ENCODE assay signal across 10 cellular contexts in genomic region chr3:71131893-71132314, GRCh38.
DNase-seq lines count a peak whose midpoint lies in the region; ATAC-seq and TF ChIP-seq lines count a peak whose summit lies in the region.
"Had no signal": no experiment of that assay in that cellular context is flagged by ENCODE, and none has a peak within 500 bp of the region (broad histone marks: within the 10 kb centered on the region; RNA-seq: fewer than 3 reads in every experiment).

No MANE protein-coding gene starts in this region.

- H3K4me1 ChIP-seq in CD4-positive, CD25-positive, alpha-beta regulatory T cell (ENCODE audit: control insufficient read depth, insufficient read depth, low read length, poor library complexity, severe bottlenecking) = peaks cover 81% of the 10 kb centered on the region
- peaks cover 36% of the 10 kb centered on the region for H3K4me1 ChIP-seq in effector memory CD4-positive, alpha-beta T cell (ENCODE audit: control insufficient read depth, insufficient read depth, low read length, poor library complexity, severe bottlenecking)
- peaks cover 74% of the 10 kb centered on the region for H3K4me1 ChIP-seq in neuron (ENCODE audit: insufficient read depth, low read length)

- H3K36me3 ChIP-seq in CD4-positive, CD25-positive, alpha-beta regulatory T cell (ENCODE audit: control insufficient read depth, insufficient read depth, low read length) = peaks cover 4% of the 10 kb centered on the region
- H3K36me3 ChIP-seq in effector memory CD4-positive, alpha-beta T cell (ENCODE audit: control insufficient read depth, insufficient read depth, low read length) = no peaks in the 10 kb centered on the region
- no peaks in the 10 kb centered on the region for H3K36me3 ChIP-seq in neuron (ENCODE audit: insufficient read depth, low read length)
- H3K36me3 ChIP-seq: SJSA1 had no signal

- TF ChIP-seq POLR2A in GM18505 (IDR thresholded peaks at IDR 0.05; ENCODE audit: borderline replicate concordance, extremely low read depth, insufficient read depth, insufficient read length) = no peak

- peaks cover 12% of the 10 kb centered on the region for H3K36me3 Mint-ChIP-seq in CD4-positive, CD25-positive, alpha-beta regulatory T cell

- H3K9me3 Mint-ChIP-seq in CD4-positive, CD25-positive, alpha-beta regulatory T cell = no peaks in the 10 kb centered on the region

- peaks cover 29 to 88% (median 67%) of the 10 kb centered on the region in 4 donors for H3K4me1 Mint-ChIP-seq in CD4-positive, CD25-positive, alpha-beta regulatory T cell

- peak overlapping the region; percentile 99 for H3K4me3 ChIP-seq in CD4-positive, CD25-positive, alpha-beta regulatory T cell (ENCODE audit: low read depth, low read length)
- no peak overlapping the region for H3K4me3 ChIP-seq in effector memory CD4-positive, alpha-beta T cell (ENCODE audit: insufficient read depth, low read depth, low read length, poor library complexity, severe bottlenecking)
- H3K4me3 ChIP-seq in neuron (ENCODE audit: low read length) = peak overlapping the region; percentile 68
- H3K4me3 ChIP-seq: SJSA1 had no signal

- no peaks in the 10 kb centered on the region for H3K9me3 ChIP-seq in CD4-positive, CD25-positive, alpha-beta regulatory T cell (ENCODE audit: control insufficient read depth in 2 of 2, low read length in 2 of 2)
- H3K9me3 ChIP-seq in effector memory CD4-positive, alpha-beta T cell (ENCODE audit: control insufficient read depth, low read length) = no peaks in the 10 kb centered on the region
- H3K9me3 ChIP-seq in neuron (ENCODE audit: low read length) = no peaks in the 10 kb centered on the region

- ATAC-seq in CD4-positive, CD25-positive, alpha-beta regulatory T cell (ENCODE audit: low read depth in 2 of 2) = no peak
- no peak for ATAC-seq in GM18505 (IDR thresholded peaks at IDR 0.05; ENCODE audit: unreplicated experiment)

- H3K27me3 Mint-ChIP-seq in CD4-positive, CD25-positive, alpha-beta regulatory T cell = no peaks in the 10 kb centered on the region

- H2AFZ ChIP-seq in neuron (ENCODE audit: low read depth, low read length) = peak overlapping the region; percentile 6

- peak overlapping the region; percentile 90 to 94 (median 92) for H3K4me3 Mint-ChIP-seq in CD4-positive, CD25-positive, alpha-beta regulatory T cell

- no peaks in the 10 kb centered on the region for H3K27me3 ChIP-seq in CD4-positive, CD25-positive, alpha-beta regulatory T cell (ENCODE audit: control insufficient read depth, insufficient read depth, low read length)
- H3K27me3 ChIP-seq in effector memory CD4-positive, alpha-beta T cell (replicated peaks; ENCODE audit: control insufficient read depth, insufficient read depth, low read length, poor library complexity, severe bottlenecking) = no peaks in the 10 kb centered on the region
- H3K27me3 ChIP-seq in neuron (ENCODE audit: insufficient read depth, low read length) = no peaks in the 10 kb centered on the region
- H3K27me3 ChIP-seq: SJSA1 had no signal

- peak overlapping the region; percentile 93 to 99 (median 96) for H3K27ac Mint-ChIP-seq in CD4-positive, CD25-positive, alpha-beta regulatory T cell

- peak overlapping the region; percentile 85 for H3K27ac ChIP-seq in CD4-positive, CD25-positive, alpha-beta regulatory T cell (ENCODE audit: insufficient read depth, low read length, poor library complexity, severe bottlenecking)
- H3K27ac ChIP-seq in effector memory CD4-positive, alpha-beta T cell (ENCODE audit: insufficient read depth, low read length, poor library complexity, severe bottlenecking) = peak overlapping the region; percentile 92
- H3K27ac ChIP-seq: KMS-11, SJSA1 had no signal

- no peak for DNase-seq in CD4-positive, CD25-positive, alpha-beta regulatory T cell
- DNase-seq in NCI-H526 (lab: John Stamatoyannopoulos, UW) (peak; percentile 67 to 77), midbrain (lab: John Stamatoyannopoulos, UW) (no peak), NCI-H128 (lab: John Stamatoyannopoulos, UW; ENCODE audit: unreplicated experiment) (no peak)
- DNase-seq in effector memory CD4-positive, alpha-beta T cell = no peak
- no peak for DNase-seq in activated naive CD4-positive, alpha-beta T cell treated with Interleukin-2 at 50 U/mL for 16 hours

Comparison
In these comparisons a context has a peak if more than half of its experiments do, and no peak if none do; other contexts are left out.
1. DNase-seq: peak in NCI-H526 (2 of 2); none in CD4-positive, CD25-positive, alpha-beta regulatory T cell (0 of 3), effector memory CD4-positive, alpha-beta T cell (0 of 3), midbrain (single experiment), NCI-H128 (single experiment) and activated naive CD4-positive, alpha-beta T cell treated with Interleukin-2 at 50 U/mL for 16 hours (single experiment).